9 cellular contexts compared by ENCODE assay signal in the genomic region with DNA sequence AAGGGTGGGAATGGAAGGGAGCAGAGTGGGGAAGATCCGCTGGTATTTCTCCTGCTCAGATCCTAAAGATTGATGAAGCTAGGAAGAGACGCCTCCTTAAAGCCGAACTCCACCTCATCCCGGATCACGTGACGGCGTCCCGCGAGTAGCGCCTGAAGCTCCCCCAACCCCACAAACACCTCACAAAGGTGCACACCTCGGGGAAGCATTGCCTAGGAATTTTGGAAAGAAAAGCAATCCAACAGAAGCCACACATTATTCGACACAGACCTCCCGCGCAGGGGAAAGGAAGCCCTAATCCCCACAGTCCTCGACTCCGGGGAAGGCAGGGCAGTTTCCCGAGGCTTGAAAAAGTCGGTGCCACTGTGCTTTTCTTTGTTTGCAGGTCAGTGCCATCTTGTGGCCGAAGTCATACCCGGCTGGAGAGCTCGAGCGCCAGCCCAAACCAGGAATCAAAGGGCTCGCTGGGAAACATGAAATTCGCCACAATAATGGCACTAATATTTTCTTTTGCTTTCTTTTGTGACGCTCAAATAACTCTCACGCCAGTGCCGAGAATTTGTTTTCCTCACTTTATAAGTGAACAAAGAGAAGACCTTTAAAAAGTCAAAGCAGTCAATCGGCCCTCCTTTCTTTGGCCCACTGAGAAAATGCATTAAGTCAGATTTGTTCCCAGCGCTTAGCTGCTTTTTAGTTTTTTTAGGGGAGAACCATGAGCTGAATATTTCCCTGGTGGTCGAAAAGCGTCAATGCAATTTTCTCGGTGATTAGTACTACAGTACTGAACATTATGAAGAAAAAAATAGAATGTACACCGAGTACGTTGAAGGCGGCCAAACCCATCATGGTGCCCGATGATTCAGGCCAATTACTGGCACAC. TPM values are rescaled to one million over a fixed set of nuclear protein-coding genes. Genes with fewer than 3 reads are reported as not detected.
DNase-seq lines count a peak whose midpoint lies in the region; ATAC-seq and TF ChIP-seq lines count a peak whose summit lies in the region.
"Had no signal": no experiment of that assay in that cellular context is flagged by ENCODE, and none has a peak within 500 bp of the region (broad histone marks: within the 10 kb centered on the region; RNA-seq: fewer than 3 reads in every experiment).

NPY1R (minus strand) TSS at position 71 of the 880 bp plus-strand sequence. CDS start 6,042 bp downstream, outside the sequence.

- peak; percentile 41 for TF ChIP-seq CTCF in Calu3 (IDR thresholded peaks at IDR 0.05; ENCODE audit: unreplicated experiment)

- H3K27ac ChIP-seq in angular gyrus (ENCODE audit: low read depth, low read length) (peak within 1 kb of the TSS; percentile 31), trophoblast cell (ENCODE audit: low read depth, low read length) (no peak within 1 kb of the TSS)

- no peak within 1 kb of the TSS for H3K23ac ChIP-seq in trophoblast cell (ENCODE audit: low read length)

- no peak within 1 kb of the TSS for H2BK120ac ChIP-seq in trophoblast cell (ENCODE audit: insufficient read depth, low read length, poor library complexity)

- no peak within 1 kb of the TSS for H4K91ac ChIP-seq in trophoblast cell (ENCODE audit: low read depth, low read length)

- H2AK5ac ChIP-seq in trophoblast cell (ENCODE audit: low read length): no peak within 1 kb of the TSS

- BruUV-seq in Calu3 (replicated peaks; lab: Mats Ljungman, UMichigan): no TSS peak

- H3K4me1 Mint-ChIP-seq in Calu3 (ENCODE audit: low read depth, unreplicated experiment): peaks cover 14% of the 10 kb centered on the region

- peaks cover 19% of the 10 kb centered on the region for H3K27me3 ChIP-seq in trophoblast cell (ENCODE audit: insufficient read depth, low read length)

- peaks cover 2% of the 10 kb centered on the region for H3K79me1 ChIP-seq in trophoblast cell (ENCODE audit: low read length)

- H3K4me2 ChIP-seq in trophoblast cell (ENCODE audit: low read length): peak within 1 kb of the TSS; percentile 90

- DNase-seq in Calu3 (peak; percentile 66), OCI-M1 (lab: John Stamatoyannopoulos, UW) (peak; percentile 91), left cardiac atrium (peak; percentile 76), trophoblast cell (peak; percentile 41 to 76), DMS153 (lab: John Stamatoyannopoulos, UW) (no peak)

- H3K9me3 ChIP-seq in trophoblast cell (ENCODE audit: insufficient read depth, low read depth, low read length): no peaks in the 10 kb centered on the region

- WGBS in trophoblast cell (ENCODE audit: extremely low coverage, insufficient coverage, insufficient read length): no CpG with 5 or more reads among the region's 36 CpGs

- H3K36me3 Mint-ChIP-seq in Calu3 (ENCODE audit: insufficient read depth, unreplicated experiment): peaks cover 21% of the 10 kb centered on the region

- H3K4me3 ChIP-seq in trophoblast cell (ENCODE audit: low read depth, low read length): peak within 1 kb of the TSS; percentile 68

- H4K8ac ChIP-seq in trophoblast cell (ENCODE audit: low read depth, low read length): peak within 1 kb of the TSS; percentile 57

- H3K27ac Mint-ChIP-seq in Calu3 (ENCODE audit: unreplicated experiment): peak within 1 kb of the TSS; percentile 68
- H3K27ac Mint-ChIP-seq: activated naive CD4-positive, alpha-beta T cell treated with anti-CD3 and anti-CD28 coated beads, Interleukin-2, amount 50 U/mL, for 72 hours had no signal

- H3K18ac ChIP-seq in trophoblast cell (ENCODE audit: low read length): no peak within 1 kb of the TSS

- H3K4me1 ChIP-seq in trophoblast cell (ENCODE audit: control insufficient read depth in 1 of 2, insufficient read depth in 2 of 2, low read length in 2 of 2): peaks cover 0 to 3% of the 10 kb centered on the region in 2 experiments

- CTCF ChIA-PET in Calu3 (lab: Charles Lee): interaction anchor here (0.6 to 1.7 kb wide), 5 partner anchors 161 to 835 kb away, joined by 3 to 6 read pairs (median 4); partner anchors contain the start of gene TMA16

- H3K79me2 ChIP-seq in trophoblast cell (ENCODE audit: control insufficient read depth, insufficient read depth, low read length, poor library complexity): no peaks in the 10 kb centered on the region

- H3K4me3 Mint-ChIP-seq in Calu3 (ENCODE audit: low read depth, unreplicated experiment): peak within 1 kb of the TSS; percentile 69

- H4K12ac ChIP-seq in trophoblast cell (ENCODE audit: low read depth, low read length): peak within 1 kb of the TSS; percentile 73

- intact Hi-C loops in Calu3 (cut with micrococcal nuclease; ENCODE audit: unreplicated experiment): loop anchor here (1.0 to 5.0 kb wide), 6 partner anchors 160 to 835 kb away; partner anchors contain the start of gene TMA16
- intact Hi-C loops in left cardiac atrium (cut with DNase I): loop anchor here in 1 of 2 donors (2.0 to 10.0 kb wide), 3 partner anchors 228 to 834 kb away; no protein-coding TSS in a partner anchor

- no peak within 1 kb of the TSS for H3K4ac ChIP-seq in trophoblast cell (ENCODE audit: low read depth, low read length)

- no peak within 1 kb of the TSS for H3K9ac ChIP-seq in trophoblast cell (ENCODE audit: low read length)

- no peaks in the 10 kb centered on the region for H3K27me3 Mint-ChIP-seq in Calu3 (ENCODE audit: unreplicated experiment)

- ATAC-seq in GM19463 (IDR thresholded peaks at IDR 0.05; ENCODE audit: unreplicated experiment) (peak; percentile 91), HG03521 (IDR thresholded peaks at IDR 0.05; ENCODE audit: unreplicated experiment) (peak; percentile 77), left cardiac atrium (peak; percentile 93)

- H2AFZ ChIP-seq in trophoblast cell (ENCODE audit: insufficient read depth, low read length, poor library complexity): peak within 1 kb of the TSS; percentile 74

- no peaks in the 10 kb centered on the region for H3K36me3 ChIP-seq in trophoblast cell (ENCODE audit: control insufficient read depth in 1 of 2, insufficient read depth in 2 of 2, low read length in 2 of 2)

- H3K9me3 Mint-ChIP-seq in Calu3 (ENCODE audit: low read depth, unreplicated experiment): no peaks in the 10 kb centered on the region
- H3K9me3 Mint-ChIP-seq: activated naive CD4-positive, alpha-beta T cell treated with anti-CD3 and anti-CD28 coated beads, Interleukin-2, amount 50 U/mL, for 72 hours had no signal

- no peak within 1 kb of the TSS for H2BK12ac ChIP-seq in trophoblast cell (ENCODE audit: low read length)

- no peak within 1 kb of the TSS for H2BK5ac ChIP-seq in trophoblast cell (ENCODE audit: low read depth, low read length, poor library complexity)

- no peak within 1 kb of the TSS for H3K14ac ChIP-seq in trophoblast cell (ENCODE audit: low read length)

RNA-seq across cellular contexts. Expression of gene NPY1R, which starts in this region (rescaled TPM):
- total RNA-seq in Calu3 (2022) (6.9 and 11.3 TPM in 2 replicates), left cardiac atrium (1 to 10 TPM; 2.8 to 2.9 TPM)
- polyA plus RNA-seq in trophoblast cell (2013): 0.22 and 0.42 TPM in 2 replicates
- total RNA-seq: activated naive CD4-positive, alpha-beta T cell treated with anti-CD3 and anti-CD28 coated beads, Interleukin-2, amount 50 U/mL, for 72 hours had no signal
